Comparison of ENCODE assay signal across 1 cellular context in genomic region chr5:33941090-33941489, GRCh38.
TF ChIP-seq lines count a peak whose summit lies in the region.

No MANE protein-coding gene starts in this region.

TF ChIP-seq in GM12878, 131 proteins besides CTCF, POLR2A, EP300 and RAD21:
- no peak for TF ChIP-seq IRF5 (IDR thresholded peaks at IDR 0.05; ENCODE audit: borderline replicate concordance)
- peak; percentile 73; the same call in 1 of the 3 replicates for TF ChIP-seq POU2F2 (IDR thresholded peaks at IDR 0.05; ENCODE audit: borderline replicate concordance, low read depth, low read length)
